ENCODE assay signal across 29 cellular contexts in genomic region chr5:34031117-34031516, GRCh38. TPM values are rescaled to one million over a fixed set of nuclear protein-coding genes. Genes with fewer than 3 reads are reported as not detected.
"Had no signal": no experiment of that assay in that cellular context is flagged by ENCODE, and none has a peak within 500 bp of the region (broad histone marks: within the 10 kb centered on the region; RNA-seq: fewer than 3 reads in every experiment).

No MANE protein-coding gene starts in this region.

- H3K4me3 ChIP-seq: esophagus squamous epithelium, gastrocnemius medialis, heart right ventricle, left lung, lower lobe of right lung, mucosa of descending colon had no signal

- FAIRE-seq: endometrium, islet of Langerhans, keratinocyte had no signal

- H3K36me3 ChIP-seq: lower lobe of right lung had no signal

- H3K27ac ChIP-seq: epithelial cell of prostate, esophagus squamous epithelium, gastrocnemius medialis, heart right ventricle, left lung, lower lobe of right lung had no signal

- H3K27me3 ChIP-seq: esophagus squamous epithelium, gastrocnemius medialis, heart right ventricle, left lung had no signal

- DNase-seq: cortex of kidney; effector CD8-positive, alpha-beta T cell; effector memory CD8-positive, alpha-beta T cell; endodermal cell; erythroblast; esophagus squamous epithelium; foreskin fibroblast; foreskin melanocyte; gastrocnemius medialis; glutamatergic neuron; head of caudate nucleus; heart right ventricle; hippocampal formation; left cardiac atrium; left lung; left ventricle myocardium superior; lower lobe of right lung; mesenchymal stem cell; mucosa of descending colon; naive B cell; naive thymus-derived CD8-positive, alpha-beta T cell had no signal

- ATAC-seq: effector memory CD8-positive, alpha-beta T cell; esophagus mucosa; gastrocnemius medialis; heart right ventricle; left cardiac atrium; left lung; left ventricle myocardium superior; lower lobe of right lung; mucosa of descending colon; naive thymus-derived CD8-positive, alpha-beta T cell had no signal

- H3K4me1 ChIP-seq: esophagus squamous epithelium, gastrocnemius medialis, left lung, lower lobe of right lung had no signal

- H3K9me3 ChIP-seq: esophagus squamous epithelium, gastrocnemius medialis, heart right ventricle, left lung, lower lobe of right lung, mucosa of descending colon had no signal

RNA-seq across cellular contexts. Expression of gene SLC45A2, which starts 46.6 kb away (rescaled TPM):
- total RNA-seq: esophagus mucosa, gastrocnemius medialis, glomerular endothelial cell, kidney epithelial cell, left lung, left ventricle myocardium superior, lower lobe of right lung, mesenteric fat pad had no signal
- polyA plus RNA-seq: heart right ventricle; naive thymus-derived CD8-positive, alpha-beta T cell had no signal
